Comparison of ENCODE assay signal across 1 cellular context in the genomic region with DNA sequence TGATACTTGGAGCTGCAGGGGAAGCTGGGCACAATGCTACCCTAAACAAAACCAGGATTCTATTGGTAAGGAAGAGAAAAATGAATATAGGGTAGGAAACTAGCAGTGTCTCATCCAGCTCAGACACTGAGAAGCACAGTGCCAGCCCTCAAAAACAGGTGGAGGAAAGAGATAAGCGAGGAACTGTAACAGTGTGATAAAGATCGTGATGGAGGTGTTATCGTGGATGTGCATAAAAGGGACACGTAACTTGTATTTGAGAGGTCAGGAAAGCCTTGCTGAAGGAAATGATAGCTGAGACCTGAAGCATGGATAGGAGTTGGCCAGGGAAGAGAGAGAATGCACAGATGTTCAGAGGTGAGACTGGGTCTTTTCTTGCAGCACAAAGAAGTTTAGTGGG.
TF ChIP-seq lines count a peak whose summit lies in the region.

No MANE protein-coding gene starts in this region.

TF ChIP-seq in GM12891, 5 proteins besides CTCF, POLR2A, EP300 and RAD21:
- TF ChIP-seq SPI1 (IDR thresholded peaks at IDR 0.05; ENCODE audit: low read depth, low read length) (no peak), POU2F2 (IDR thresholded peaks at IDR 0.05; ENCODE audit: low read depth, low read length) (no peak), PAX5 (IDR thresholded peaks at IDR 0.05; ENCODE audit: insufficient read depth, low read length, severe bottlenecking) (no peak), TAF1 (IDR thresholded peaks at IDR 0.05; ENCODE audit: low read depth, low read length) (no peak), POLR2AphosphoS5 (IDR thresholded peaks at IDR 0.05; ENCODE audit: low read depth, low read length) (no peak)
